ENCODE assay signal across 8 cellular contexts in the genomic region with DNA sequence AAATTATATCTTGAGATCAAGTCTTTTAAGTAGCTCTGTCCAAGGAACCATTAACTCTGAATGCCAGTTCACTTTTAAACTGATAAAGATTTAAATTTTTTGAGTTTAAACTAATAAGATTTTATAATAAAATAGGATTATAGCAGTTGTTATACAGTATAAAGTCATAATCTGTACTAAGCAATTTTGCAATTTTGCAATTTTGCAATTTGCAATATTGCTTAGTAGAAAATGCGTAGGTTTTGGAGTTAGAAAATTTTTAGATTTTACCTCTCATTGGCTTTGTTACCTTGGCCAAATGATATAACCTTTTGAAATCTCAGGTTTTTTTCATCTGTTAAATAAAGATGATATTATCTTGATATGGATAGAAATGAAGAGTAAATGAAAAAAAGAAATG.
"Had no signal": no experiment of that assay in that cellular context is flagged by ENCODE, and none has a peak within 500 bp of the region (broad histone marks: within the 10 kb centered on the region; RNA-seq: fewer than 3 reads in every experiment).

No MANE protein-coding gene starts in this region.

- H3K9ac ChIP-seq: GM23248 had no signal

- DNase-seq: GM23248, GOT3, H7, HFFc6, KG1 had no signal

- H3K4me1 ChIP-seq: HAP-1 had no signal

- H3K9me3 ChIP-seq: HAP-1 had no signal

- H3K4me3 ChIP-seq: GM23248, HAP-1 had no signal

- H2AFZ ChIP-seq: GM23248 had no signal

- H3K27ac ChIP-seq: GM23248, HL-60 had no signal

- ATAC-seq: HCT116 had no signal
